ENCODE assay signal across 10 cellular contexts in genomic region chr19:29526730-29527499, GRCh38. TPM values are rescaled to one million over a fixed set of nuclear protein-coding genes. Genes with fewer than 3 reads are reported as not detected.
A peak's percentile ranks its signal among the peaks of the same experiment; 100 is the strongest.
DNase-seq lines count a peak whose midpoint lies in the region; ATAC-seq and TF ChIP-seq lines count a peak whose summit lies in the region.
"Had no signal": no experiment of that assay in that cellular context is flagged by ENCODE, and none has a peak within 500 bp of the region (broad histone marks: within the 10 kb centered on the region; RNA-seq: fewer than 3 reads in every experiment).

No MANE protein-coding gene starts in this region.

- H3K4me1 ChIP-seq in SK-N-SH (ENCODE audit: control insufficient read depth in 1 of 2, insufficient read depth in 2 of 2, low read depth in 1 of 2, low read length in 1 of 2) (no peaks in the 10 kb centered on the region; a peak in 1 of 4 replicates), OCI-LY7 (ENCODE audit: insufficient read depth, low read length, poor library complexity, severe bottlenecking) (no peaks in the 10 kb centered on the region)

- H4K20me1 ChIP-seq in SK-N-SH (ENCODE audit: insufficient read depth), result 0 out of 2 replicates have a peak, but pooled peaks cover 2% of the 10 kb centered on the region
- H4K20me1 ChIP-seq in OCI-LY7 (ENCODE audit: insufficient read depth, low read length), result no peaks in the 10 kb centered on the region

- H2AFZ ChIP-seq in SK-N-SH (ENCODE audit: low read depth) (no peak overlapping the region), OCI-LY7 (ENCODE audit: low read length) (no peak overlapping the region)

- H3F3A ChIP-seq in SK-N-SH (replicated peaks; ENCODE audit: insufficient read depth), result no peaks in the 10 kb centered on the region

- CTCF ChIA-PET in SK-N-SH (lab: Yijun Ruan, JAX), result interaction anchor here (0.7 to 3.7 kb wide), 8 partner anchors 10 to 442 kb away, joined by 3 to 47 read pairs (median 4); no protein-coding TSS in a partner anchor
- CTCF ChIA-PET in OCI-LY7 (lab: Charles Lee; ENCODE audit: unreplicated experiment), result no interaction called here

- H3K4me2 ChIP-seq in SK-N-SH (peak overlapping the region; percentile 24; the same call in 1 of the 2 replicates), OCI-LY7 (ENCODE audit: low read length) (no peak overlapping the region)
- H3K4me2 ChIP-seq: KMS-11 had no signal

- intact Hi-C loops in OCI-LY7 (cut with micrococcal nuclease; ENCODE audit: unreplicated experiment), result no loop called here

- H3K4me1 Mint-ChIP-seq in glutamatergic neuron (ENCODE audit: low read depth, unreplicated experiment), result peaks cover 9% of the 10 kb centered on the region

- peak overlapping the region; percentile 89 for H3K4me3 Mint-ChIP-seq in glutamatergic neuron (ENCODE audit: unreplicated experiment)

- 6% methylated on average over 30 of the region's 79 CpGs for WGBS in SK-N-SH (ENCODE audit: low lambda C conversion rate)

- TF ChIP-seq CTCF in SK-N-SH (IDR thresholded peaks at IDR 0.05), result no peak
- TF ChIP-seq CTCF in glutamatergic neuron (IDR thresholded peaks at IDR 0.05; ENCODE audit: partially characterized antibody, unreplicated experiment), result no peak
- TF ChIP-seq CTCF in OCI-LY7 (conservative IDR thresholded peaks at IDR 0.05; ENCODE audit: low read length), result no peak

- H3K9ac ChIP-seq in SK-N-SH, result no peak overlapping the region
- H3K9ac ChIP-seq: KMS-11 had no signal

- no peak overlapping the region for H3K27ac Mint-ChIP-seq in glutamatergic neuron (ENCODE audit: unreplicated experiment)

- H3K9me3 Mint-ChIP-seq in glutamatergic neuron (ENCODE audit: unreplicated experiment), result peaks cover 17% of the 10 kb centered on the region

- H3K4me3 ChIP-seq in SK-N-SH (ENCODE audit: low read depth in 2 of 2, low read length in 1 of 2) (no peak overlapping the region), OCI-LY7 (ENCODE audit: low read depth, low read length, poor library complexity, severe bottlenecking) (no peak overlapping the region)

- H3K36me3 ChIP-seq in SK-N-SH (replicated peaks in 1 of 2; ENCODE audit: control insufficient read depth in 1 of 2, insufficient read depth in 2 of 2, low read length in 1 of 2) (no peaks in the 10 kb centered on the region), OCI-LY7 (ENCODE audit: insufficient read depth, low read length) (no peaks in the 10 kb centered on the region)

- DNase-seq in SK-N-SH (peak; percentile 49), NCI-H2227 (lab: John Stamatoyannopoulos, UW; ENCODE audit: unreplicated experiment) (peak; percentile 75), glutamatergic neuron (peak; percentile 69), OCI-LY7 (ENCODE audit: low spot score) (no peak), mucosa of gallbladder (ENCODE audit: low spot score) (no peak)
- DNase-seq in stimulated activated CD4-positive, alpha-beta T cell treated with anti-CD3 and anti-CD28 coated beads, TNF-alpha, amount 100 ng/mL, for 48 hours (ENCODE audit: low read depth in 3 of 3), result peak; percentile 8 to 38 (median 15)

- H3K79me2 ChIP-seq in SK-N-SH (ENCODE audit: insufficient read depth) (no peaks in the 10 kb centered on the region), OCI-LY7 (ENCODE audit: insufficient read depth, low read depth, low read length) (no peaks in the 10 kb centered on the region)

- H3K9me3 ChIP-seq in SK-N-SH (no peaks in the 10 kb centered on the region), OCI-LY7 (ENCODE audit: low read length) (no peaks in the 10 kb centered on the region)

- BruUV-seq in OCI-LY7 (replicated peaks; lab: Mats Ljungman, UMichigan), result no TSS peak

- H3K9me2 ChIP-seq in SK-N-SH (no peaks in the 10 kb centered on the region), OCI-LY7 (ENCODE audit: insufficient read depth, low read length) (no peaks in the 10 kb centered on the region)

- no peak overlapping the region for H3K27ac ChIP-seq in SK-N-SH (ENCODE audit: low read depth in 2 of 2, low read length in 1 of 2)
- no peak overlapping the region for H3K27ac ChIP-seq in OCI-LY7 (ENCODE audit: low read depth, low read length, poor library complexity, severe bottlenecking)
- H3K27ac ChIP-seq: KMS-11 had no signal

- TF ChIP-seq EP300 in SK-N-SH (IDR thresholded peaks at IDR 0.05; ENCODE audit: borderline replicate concordance in 1 of 2, low read depth in 1 of 2, low read length in 1 of 2), result no peak

- H3K27me3 Mint-ChIP-seq in glutamatergic neuron (ENCODE audit: unreplicated experiment), result peaks cover 29% of the 10 kb centered on the region

- H3K27me3 ChIP-seq in SK-N-SH (ENCODE audit: insufficient read depth), result peaks cover 85% of the 10 kb centered on the region

- ATAC-seq in SK-N-SH treated with all-trans-retinoic acid at 6 μM for 48 hours (no peak), GM18861 (IDR thresholded peaks at IDR 0.05; ENCODE audit: unreplicated experiment) (no peak)

- peaks cover 8% of the 10 kb centered on the region for H3K36me3 Mint-ChIP-seq in glutamatergic neuron (ENCODE audit: unreplicated experiment)

- no peak for TF ChIP-seq RAD21 in SK-N-SH (IDR thresholded peaks at IDR 0.05; ENCODE audit: low read length)

- POLR2A ChIA-PET in SK-N-SH (lab: Yijun Ruan, JAX), result no interaction called here
- POLR2A ChIA-PET in OCI-LY7 (lab: Charles Lee), result interaction anchor here (0.7 kb wide), 1 partner anchor 739 kb away, joined by 3 read pairs; no protein-coding TSS in a partner anchor

TF ChIP-seq in SK-N-SH, 30 proteins besides CTCF, POLR2A, EP300 and RAD21 (continues in another document):
- TF ChIP-seq SIN3A (IDR thresholded peaks at IDR 0.05; ENCODE audit: borderline replicate concordance, low read depth, low read length) (no peak), TEAD4 (IDR thresholded peaks at IDR 0.05; ENCODE audit: borderline replicate concordance, insufficient read depth) (no peak), GABPA (IDR thresholded peaks at IDR 0.05; ENCODE audit: low read depth) (no peak), FOSL2 (IDR thresholded peaks at IDR 0.05; ENCODE audit: borderline replicate concordance, low read depth) (no peak), RCOR1 (IDR thresholded peaks at IDR 0.05; ENCODE audit: low read length) (no peak)

TF ChIP-seq in SK-N-SH treated with all-trans-retinoic acid at 6 μM for 48 hours, 23 proteins besides CTCF, POLR2A, EP300 and RAD21:
- TF ChIP-seq TOX (CRISPR knock-in tag; IDR thresholded peaks at IDR 0.05; ENCODE audit: borderline replicate concordance) (no peak), ZNF565 (CRISPR knock-in tag; conservative IDR thresholded peaks at IDR 0.05; ENCODE audit: low read depth) (no peak), ESRRG (CRISPR knock-in tag; IDR thresholded peaks at IDR 0.05) (no peak), GLIS3 (CRISPR knock-in tag; IDR thresholded peaks at IDR 0.05) (no peak), ZC3H10 (CRISPR knock-in tag; IDR thresholded peaks at IDR 0.05) (no peak), ZNF8 (CRISPR knock-in tag; IDR thresholded peaks at IDR 0.05) (no peak), POU6F1 (CRISPR knock-in tag; IDR thresholded peaks at IDR 0.05; ENCODE audit: borderline replicate concordance, low read depth) (no peak)

RNA-seq across cellular contexts. Expression of gene VSTM2B, which starts 1.1 kb away (rescaled TPM):
- not detected in 2 replicates for polyA plus RNA-seq in SK-N-SH (2012; rRNA removed)
- not detected in 2 replicates for polyA plus RNA-seq in SK-N-SH (2012; cell fraction: cytosol; rRNA removed)
- polyA plus RNA-seq in SK-N-SH (2012; cell fraction: nucleus; rRNA removed), result not detected in 2 replicates
- total RNA-seq in glutamatergic neuron (ENCODE audit: unreplicated experiment), result 16.6 TPM
- total RNA-seq in OCI-LY7 (2014; rRNA removed; shearing (Covaris generic)), result not detected in 2 replicates
- not detected in 2 replicates for total RNA-seq in OCI-LY7 (2022)
- total RNA-seq in mucosa of gallbladder, result 0.17 TPM
- total RNA-seq: ureter had no signal

Comparison
In these comparisons a context has a peak if more than half of its experiments do, and no peak if none do; other contexts are left out.
1. DNase-seq: peak in SK-N-SH (single experiment), NCI-H2227 (single experiment), glutamatergic neuron (single experiment) and stimulated activated CD4-positive, alpha-beta T cell treated with anti-CD3 and anti-CD28 coated beads, TNF-alpha, amount 100 ng/mL, for 48 hours (3 of 3); none in OCI-LY7 (single experiment) and mucosa of gallbladder (single experiment).
2. RNA of gene VSTM2B, which starts 1.1 kb away (total RNA-seq): 16.6 TPM in glutamatergic neuron (single experiment); 0.17 TPM in mucosa of gallbladder (single experiment) and not detected in OCI-LY7; every median in the first group is over 10 times any median in the second.